In genomic region chr1:184315254-184315653, GRCh38 we compare ENCODE assay signal across 26 cellular contexts.
DNase-seq lines count a peak whose midpoint lies in the region; ATAC-seq and TF ChIP-seq lines count a peak whose summit lies in the region.
"Had no signal": no experiment of that assay in that cellular context is flagged by ENCODE, and none has a peak within 500 bp of the region (broad histone marks: within the 10 kb centered on the region; RNA-seq: fewer than 3 reads in every experiment).

No MANE protein-coding gene starts in this region.

- CTCF ChIA-PET in MCF 10A (lab: Yijun Ruan, JAX), result interaction anchor here (0.6 kb wide), 1 partner anchor 215 kb away, joined by 4 read pairs; no protein-coding TSS in a partner anchor

- H3K4me1 Mint-ChIP-seq in MCF 10A (ENCODE audit: insufficient read depth, unreplicated experiment), result no peaks in the 10 kb centered on the region
- H3K4me1 Mint-ChIP-seq: activated CD4-positive, alpha-beta T cell treated with anti-CD3 and anti-CD28 coated beads, Interleukin-2, amount 10 ng/mL, durations not matched to agents 7 days and 5 days; activated naive CD8-positive, alpha-beta T cell treated with anti-CD3 and anti-CD28 coated beads, Interleukin-2, amount 50 U/mL, for 24 hours; CD14-positive monocyte; nephron; T-helper 17 cell had no signal

- H3K4me2 ChIP-seq in osteoblast (ENCODE audit: insufficient read depth, low read length), result no peak overlapping the region
- H3K4me2 ChIP-seq: KMS-11, PC-9 had no signal

- H2AFZ ChIP-seq in osteoblast (ENCODE audit: low read length), result no peak overlapping the region
- H2AFZ ChIP-seq: PC-9 had no signal

- H3K36me3 ChIP-seq in breast epithelium (no peaks in the 10 kb centered on the region), osteoblast (ENCODE audit: insufficient read depth, low read length) (no peaks in the 10 kb centered on the region)
- H3K36me3 ChIP-seq: transverse colon had no signal

- ATAC-seq in SK-N-SH treated with all-trans-retinoic acid at 6 μM for 48 hours, result peak; percentile 51
- ATAC-seq: activated naive CD8-positive, alpha-beta T cell treated with anti-CD3 and anti-CD28 coated beads, Interleukin-2, amount 50 U/mL, for 24 hours; left lobe of liver; T-helper 17 cell had no signal

- TF ChIP-seq POLR2A in breast epithelium (IDR thresholded peaks at IDR 0.05), result no peak

- H3K36me3 Mint-ChIP-seq in MCF 10A (ENCODE audit: insufficient read depth, unreplicated experiment), result no peaks in the 10 kb centered on the region
- H3K36me3 Mint-ChIP-seq: CD14-positive monocyte had no signal

- intact Hi-C loops in MCF 10A (cut with micrococcal nuclease), result no loop called here
- intact Hi-C loops in breast epithelium (cut with DNase I; ENCODE audit: low total_unique reads), result loop anchor here (5.0 kb wide), 1 partner anchor 172 kb away; no protein-coding TSS in a partner anchor
- intact Hi-C loops in cardiac septum (cut with DNase I), result no loop called here

- peaks cover 19% of the 10 kb centered on the region for H3K27me3 Mint-ChIP-seq in MCF 10A (ENCODE audit: insufficient read depth, unreplicated experiment)

- TF ChIP-seq CTCF in MCF 10A (IDR thresholded peaks at IDR 0.05; ENCODE audit: unreplicated experiment) (no peak), breast epithelium (IDR thresholded peaks at IDR 0.05) (no peak), fibroblast of the aortic adventitia (IDR thresholded peaks at IDR 0.05; ENCODE audit: insufficient read depth, low read length) (no peak), osteoblast (IDR thresholded peaks at IDR 0.05; ENCODE audit: extremely low read depth, low read depth, low read length) (no peak)

- H3K27ac ChIP-seq in breast epithelium (peak overlapping the region in 1 of 2 donors; percentile 23), osteoblast (ENCODE audit: low read depth, low read length) (no peak overlapping the region)
- H3K27ac ChIP-seq: 22Rv1, dorsolateral prefrontal cortex, KMS-11, PC-9, transverse colon had no signal

- no peak overlapping the region for H3K27ac Mint-ChIP-seq in MCF 10A (ENCODE audit: low read depth, unreplicated experiment)
- H3K27ac Mint-ChIP-seq: activated CD4-positive, alpha-beta T cell treated with anti-CD3 and anti-CD28 coated beads, Interleukin-2, amount 10 ng/mL, durations not matched to agents 7 days and 5 days; activated naive CD8-positive, alpha-beta T cell treated with anti-CD3 and anti-CD28 coated beads, Interleukin-2, amount 50 U/mL, for 24 hours; CD14-positive monocyte; nephron; T-helper 17 cell had no signal

- no peaks in the 10 kb centered on the region for H3K9me3 Mint-ChIP-seq in MCF 10A (ENCODE audit: unreplicated experiment)
- H3K9me3 Mint-ChIP-seq: activated CD4-positive, alpha-beta T cell treated with anti-CD3 and anti-CD28 coated beads, Interleukin-2, amount 10 ng/mL, durations not matched to agents 7 days and 5 days; activated naive CD8-positive, alpha-beta T cell treated with anti-CD3 and anti-CD28 coated beads, Interleukin-2, amount 50 U/mL, for 24 hours had no signal

- H3K4me1 ChIP-seq in breast epithelium (no peaks in the 10 kb centered on the region), osteoblast (ENCODE audit: insufficient read depth, low read length) (no peaks in the 10 kb centered on the region)
- H3K4me1 ChIP-seq: transverse colon had no signal

- H3K4me3 Mint-ChIP-seq in MCF 10A (ENCODE audit: unreplicated experiment), result no peak overlapping the region
- H3K4me3 Mint-ChIP-seq: activated CD4-positive, alpha-beta T cell treated with anti-CD3 and anti-CD28 coated beads, Interleukin-2, amount 10 ng/mL, durations not matched to agents 7 days and 5 days; activated naive CD8-positive, alpha-beta T cell treated with anti-CD3 and anti-CD28 coated beads, Interleukin-2, amount 50 U/mL, for 24 hours; CD14-positive monocyte; nephron; T-helper 17 cell had no signal

- H3K4me3 ChIP-seq in breast epithelium (no peak overlapping the region), fibroblast of the aortic adventitia (ENCODE audit: low read depth, low read length) (no peak overlapping the region), osteoblast (ENCODE audit: insufficient read depth, low read length) (no peak overlapping the region)
- H3K4me3 ChIP-seq: dorsolateral prefrontal cortex, PC-9, transverse colon had no signal

- POLR2A ChIA-PET in MCF 10A (lab: Yijun Ruan, JAX), result no interaction called here

- H3K79me2 ChIP-seq in osteoblast (ENCODE audit: insufficient read depth, low read length), result no peaks in the 10 kb centered on the region

- H3K9me3 ChIP-seq in breast epithelium, result no peaks in the 10 kb centered on the region
- H3K9me3 ChIP-seq in osteoblast (ENCODE audit: low read depth, low read length), result no peaks in the 10 kb centered on the region
- H3K9me3 ChIP-seq: transverse colon had no signal

- DNase-seq in MCF 10A (ENCODE audit: unreplicated experiment) (peak; percentile 17), breast epithelium (ENCODE audit: low spot score in 2 of 2) (no peak), fibroblast of the aortic adventitia (ENCODE audit: low read depth) (peak; percentile 65), cardiac septum (ENCODE audit: low spot score) (no peak), activated gamma-delta T cell (lab: John Stamatoyannopoulos, UW) (no peak), osteoblast (ENCODE audit: insufficient read length, low spot score, missing footprints) (no peak), NCI-H69 (lab: John Stamatoyannopoulos, UW) (no peak)
- DNase-seq: activated CD4-positive, alpha-beta T cell treated with anti-CD3 and anti-CD28 coated beads, Interleukin-2, amount 10 ng/mL, durations not matched to agents 7 days and 5 days; activated CD8-positive, alpha-beta memory T cell treated with anti-CD3 and anti-CD28 coated beads, Interleukin-2, amount 50 U/mL, for 4 hours; activated naive CD8-positive, alpha-beta T cell treated with anti-CD3 and anti-CD28 coated beads, Interleukin-2, amount 50 U/mL, for 24 hours; dorsolateral prefrontal cortex; midbrain; NCI-H187 treated with DMSO at 0.1 percent for 48 hours; NCI-H2227 treated with DMSO at 0.1 percent for 48 hours; PC-9; SIG-M5; stimulated activated CD4-positive, alpha-beta T cell treated with anti-CD3 and anti-CD28 coated beads, Interleukin-2, amount 100 ng/mL, for 24 hours; stimulated activated naive CD4-positive, alpha-beta T cell treated with Interleukin-2 at 50 U/mL for 16 hours; T-helper 17 cell; transverse colon had no signal

- H4K20me1 ChIP-seq in osteoblast (ENCODE audit: insufficient read depth, low read length), result no peaks in the 10 kb centered on the region

- H3K27me3 ChIP-seq in breast epithelium (no peaks in the 10 kb centered on the region), osteoblast (ENCODE audit: insufficient read depth, low read length) (no peaks in the 10 kb centered on the region)
- H3K27me3 ChIP-seq: transverse colon had no signal

- no TSS peak for BruUV-seq in MCF 10A (replicated peaks; lab: Mats Ljungman, UMichigan)

TF ChIP-seq in SK-N-SH treated with all-trans-retinoic acid at 6 μM for 48 hours, 23 proteins besides CTCF, POLR2A, EP300 and RAD21:
- no peak for TF ChIP-seq TSHZ2 (CRISPR knock-in tag; IDR thresholded peaks at IDR 0.05)
TF ChIP-seq in SK-N-SH treated with all-trans-retinoic acid at 6 μM for 48 hours: peak in this region for 0.

Comparison
In these comparisons a context has a peak if more than half of its experiments do, and no peak if none do; other contexts are left out.
1. DNase-seq: peak in MCF 10A (single experiment) and fibroblast of the aortic adventitia (single experiment); none in breast epithelium (0 of 2), cardiac septum (single experiment), activated gamma-delta T cell (single experiment), osteoblast (single experiment) and NCI-H69 (single experiment).